In the genomic region with DNA sequence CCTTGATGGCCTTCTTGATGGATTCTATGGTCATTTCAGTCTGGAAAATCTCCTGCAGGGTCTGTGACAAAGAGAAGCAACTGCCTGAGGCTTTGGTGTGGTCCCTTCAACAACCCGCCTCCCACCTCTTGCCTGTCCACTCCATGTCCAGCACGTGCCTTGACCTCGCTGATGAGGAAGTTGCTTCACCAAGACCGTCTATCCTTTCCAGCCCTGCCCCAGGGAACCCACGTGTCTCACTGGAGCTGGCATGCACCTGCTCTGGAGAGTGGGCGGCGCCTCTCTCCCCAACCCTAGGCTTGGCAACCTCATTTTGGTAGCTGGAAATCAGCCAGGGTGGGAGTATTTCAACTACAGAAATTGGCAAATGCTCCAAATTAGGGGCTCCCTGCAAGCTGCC, we compare ENCODE assay signal across 34 cellular contexts. TPM values are rescaled to one million over a fixed set of nuclear protein-coding genes. Genes with fewer than 3 reads are reported as not detected.
"Had no signal": no experiment of that assay in that cellular context is flagged by ENCODE, and none has a peak within 500 bp of the region (broad histone marks: within the 10 kb centered on the region; RNA-seq: fewer than 3 reads in every experiment).

No MANE protein-coding gene starts in this region.

- H3K4me1 ChIP-seq: adrenal gland, body of pancreas had no signal

- ATAC-seq: activated CD4-positive, alpha-beta T cell treated with anti-CD3 and anti-CD28 coated beads for 36 hours; activated CD8-positive, alpha-beta memory T cell treated with anti-CD3 and anti-CD28 coated beads, Interleukin-2, amount 10 ng/mL, durations not matched to agents 7 days and 5 days; activated CD8-positive, alpha-beta T cell treated with anti-CD3 and anti-CD28 coated beads, Interleukin-2, amount 10 ng/mL, durations not matched to agents 7 days and 5 days; activated naive CD8-positive, alpha-beta T cell treated with anti-CD3 and anti-CD28 coated beads, Interleukin-2, amount 50 U/mL, for 24 hours; body of pancreas; effector memory CD8-positive, alpha-beta T cell; T-helper 17 cell had no signal

- DNase-seq: activated CD4-positive, alpha-beta memory T cell treated with anti-CD3 and anti-CD28 coated beads for 36 hours; activated CD4-positive, alpha-beta T cell treated with anti-CD3 and anti-CD28 coated beads for 36 hours; activated CD4-positive, alpha-beta T cell treated with anti-CD3 and anti-CD28 coated beads, Interleukin-2, amount 10 ng/mL, durations not matched to agents 24 days and 14 days; activated CD4-positive, CD25-positive, alpha-beta regulatory T cell; activated CD4-positive, CD25-positive, alpha-beta regulatory T cell treated with anti-CD3 and anti-CD28 coated beads, Interleukin-2, amount 50 U/mL, for 72 hours; activated CD8-positive, alpha-beta memory T cell treated with anti-CD3 and anti-CD28 coated beads, Interleukin-2, amount 10 ng/mL, durations not matched to agents 7 days and 5 days; activated CD8-positive, alpha-beta memory T cell treated with anti-CD3 and anti-CD28 coated beads, Interleukin-2, amount 50 U/mL, for 4 hours; activated CD8-positive, alpha-beta T cell treated with anti-CD3 and anti-CD28 coated beads, Interleukin-2, amount 10 ng/mL, durations not matched to agents 7 days and 5 days; activated effector memory CD4-positive, alpha-beta T cell treated with anti-CD3 and anti-CD28 coated beads, Interleukin-2, amount 50 U/mL, for 16 hours; activated naive CD4-positive, alpha-beta T cell treated with anti-CD3 and anti-CD28 coated beads for 36 hours; activated naive CD8-positive, alpha-beta T cell treated with anti-CD3 and anti-CD28 coated beads for 36 hours; activated naive CD8-positive, alpha-beta T cell treated with anti-CD3 and anti-CD28 coated beads, Interleukin-2, amount 50 U/mL, for 24 hours; activated T-cell treated with anti-CD3 and anti-CD28 coated beads, Interleukin-2, amount 50 U/mL, for 1 hour; activated T-cell treated with anti-CD3 and anti-CD28 coated beads, Interleukin-2, amount 50 U/mL, for 48 hours; adrenal gland; amygdala; aorta; body of pancreas; caudate nucleus; cortex of kidney; dermis blood vessel endothelial cell; effector CD4-positive, alpha-beta T cell; effector memory CD8-positive, alpha-beta T cell; erythroblast; esophagus squamous epithelium; head of caudate nucleus; T-helper 1 cell; T-helper 17 cell had no signal

- H3K27ac ChIP-seq: adrenal gland, body of pancreas, esophagus squamous epithelium had no signal

- FAIRE-seq: colon, frontal cortex had no signal

- H3K27me3 ChIP-seq: adrenal gland, body of pancreas had no signal

- H3K9me3 ChIP-seq: adrenal gland, body of pancreas, esophagus squamous epithelium had no signal

- H3K36me3 ChIP-seq: adrenal gland, esophagus squamous epithelium had no signal

- H3K4me3 ChIP-seq: adrenal gland, body of pancreas, esophagus squamous epithelium had no signal

RNA-seq across cellular contexts. Expression of gene TEKT3, which starts 32.6 kb away (rescaled TPM):
- total RNA-seq: activated CD4-positive, alpha-beta T cell treated with anti-CD3 and anti-CD28 coated beads for 36 hours; activated CD4-positive, alpha-beta T cell treated with anti-CD3 and anti-CD28 coated beads, Interleukin-2, amount 10 ng/mL, durations not matched to agents 24 days and 14 days; activated CD8-positive, alpha-beta memory T cell treated with anti-CD3 and anti-CD28 coated beads for 36 hours; activated CD8-positive, alpha-beta memory T cell treated with anti-CD3 and anti-CD28 coated beads, Interleukin-2, amount 10 ng/mL, durations not matched to agents 7 days and 5 days; activated CD8-positive, alpha-beta T cell treated with anti-CD3 and anti-CD28 coated beads, Interleukin-2, amount 10 ng/mL, durations not matched to agents 7 days and 5 days; activated naive CD4-positive, alpha-beta T cell treated with anti-CD3 and anti-CD28 coated beads for 36 hours; activated naive CD8-positive, alpha-beta T cell treated with anti-CD3 and anti-CD28 coated beads for 36 hours; activated T-helper 1 cell treated with anti-CD3 and anti-CD28 coated beads, Interleukin-12 subunit alpha, Interleukin-12 subunit beta, Interleukin-2, Interleukin-4 antibody, amounts not matched to agents 30 ng/mL and 10 ng/mL and 1 ng/mL, durations not matched to agents 14 hours and 24 hours and 36 hours; activated T-helper 2 cell treated with anti-CD3 and anti-CD28 coated beads, Interferon-gamma antibody, Interleukin-2, Interleukin-4, amounts not matched to agents 10 μg/mL and 5 μg/mL and 100 μg/mL, durations not matched to agents 14 hours and 24 hours and 36 hours; body of pancreas; dermis blood vessel endothelial cell; fibroblast of villous mesenchyme; T-helper 17 cell had no signal

RNA-seq across cellular contexts. Expression of gene PMP22, which starts 43.6 kb away (rescaled TPM):
- total RNA-seq: activated CD4-positive, alpha-beta memory T cell treated with anti-CD3 and anti-CD28 coated beads for 36 hours; activated CD8-positive, alpha-beta memory T cell treated with anti-CD3 and anti-CD28 coated beads, Interleukin-2, amount 10 ng/mL, durations not matched to agents 7 days and 5 days; activated CD8-positive, alpha-beta T cell treated with anti-CD3 and anti-CD28 coated beads, Interleukin-2, amount 10 ng/mL, durations not matched to agents 7 days and 5 days; T-helper 17 cell had no signal
